ENCODE assay signal across 23 cellular contexts in genomic region chr1:95582191-95582590, GRCh38.
"Had no signal": no experiment of that assay in that cellular context is flagged by ENCODE, and none has a peak within 500 bp of the region (broad histone marks: within the 10 kb centered on the region; RNA-seq: fewer than 3 reads in every experiment).

No MANE protein-coding gene starts in this region.

- H3K4me3 ChIP-seq: coronary artery, esophagus muscularis mucosa, mucosa of descending colon, right lobe of liver, skin epidermis, tibial artery had no signal

- DNase-seq: activated CD4-positive, alpha-beta T cell treated with anti-CD3 and anti-CD28 coated beads for 4 hours; activated CD4-positive, alpha-beta T cell treated with anti-CD3 and anti-CD28 coated beads, Interleukin-2, amount 50 U/mL, for 48 hours; activated CD4-positive, CD25-positive, alpha-beta regulatory T cell; activated effector memory CD4-positive, alpha-beta T cell treated with Interleukin-2 at 50 U/mL for 16 hours; activated naive CD4-positive, alpha-beta T cell treated with anti-CD3 and anti-CD28 coated beads for 36 hours; activated naive CD8-positive, alpha-beta T cell treated with anti-CD3 and anti-CD28 coated beads, Interleukin-2, amount 10 ng/mL, durations not matched to agents 7 days and 5 days; activated T-cell treated with anti-CD3 and anti-CD28 coated beads, Interleukin-2, amount 50 U/mL, for 72 hours; amniotic stem cell; hypothalamus; islet precursor cell; left cardiac atrium; mucosa of descending colon; nephron progenitor cell; nucleus accumbens; right lobe of liver; stimulated activated CD4-positive, alpha-beta T cell treated with anti-CD3 and anti-CD28 coated beads, Interleukin-1b, Interleukin-23, amount 100 ng/mL, for 48 hours; substantia nigra; tibial artery had no signal

- H3K4me1 ChIP-seq: esophagus muscularis mucosa, parathyroid adenoma, right lobe of liver, tibial artery had no signal

- H3K4me1 Mint-ChIP-seq: activated naive CD8-positive, alpha-beta T cell treated with anti-CD3 and anti-CD28 coated beads, Interleukin-2, amount 10 ng/mL, durations not matched to agents 7 days and 5 days had no signal

- H3K27me3 ChIP-seq: esophagus muscularis mucosa, right lobe of liver, tibial artery had no signal

- H2AFZ ChIP-seq: parathyroid adenoma had no signal

- H3K27me3 Mint-ChIP-seq: activated naive CD8-positive, alpha-beta T cell treated with anti-CD3 and anti-CD28 coated beads, Interleukin-2, amount 10 ng/mL, durations not matched to agents 7 days and 5 days; stimulated activated naive CD8-positive, alpha-beta T cell treated with anti-CD3 and anti-CD28 coated beads, Interleukin-15, Interleukin-2, amounts not matched to agents 100 ng/mL and 50 ng/mL, for 24 hours had no signal

- H3K27ac Mint-ChIP-seq: activated naive CD4-positive, alpha-beta T cell treated with anti-CD3 and anti-CD28 coated beads for 36 hours; activated naive CD8-positive, alpha-beta T cell treated with anti-CD3 and anti-CD28 coated beads, Interleukin-2, amount 10 ng/mL, durations not matched to agents 7 days and 5 days; activated T-cell treated with anti-CD3 and anti-CD28 coated beads, Interleukin-2, amount 50 U/mL, for 72 hours; nephron progenitor cell; stimulated activated naive CD8-positive, alpha-beta T cell treated with anti-CD3 and anti-CD28 coated beads, Interleukin-15, Interleukin-2, amounts not matched to agents 100 ng/mL and 50 ng/mL, for 24 hours had no signal

- H3K36me3 ChIP-seq: esophagus muscularis mucosa, right lobe of liver, tibial artery had no signal

- H3K36me3 Mint-ChIP-seq: activated naive CD8-positive, alpha-beta T cell treated with anti-CD3 and anti-CD28 coated beads, Interleukin-2, amount 10 ng/mL, durations not matched to agents 7 days and 5 days had no signal

- H3K9me3 Mint-ChIP-seq: activated naive CD4-positive, alpha-beta T cell treated with anti-CD3 and anti-CD28 coated beads for 36 hours; activated naive CD8-positive, alpha-beta T cell treated with anti-CD3 and anti-CD28 coated beads, Interleukin-2, amount 10 ng/mL, durations not matched to agents 7 days and 5 days; nephron progenitor cell had no signal

- H3K27ac ChIP-seq: coronary artery, esophagus muscularis mucosa, parathyroid adenoma, right lobe of liver, skin epidermis, tibial artery had no signal

- H3K79me2 ChIP-seq: parathyroid adenoma had no signal

- ATAC-seq: activated T-cell treated with anti-CD3 and anti-CD28 coated beads, Interleukin-2, amount 50 U/mL, for 72 hours; left cardiac atrium; mucosa of descending colon; right lobe of liver had no signal

- H3K9ac ChIP-seq: parathyroid adenoma had no signal

- H3K4me3 Mint-ChIP-seq: activated naive CD4-positive, alpha-beta T cell treated with anti-CD3 and anti-CD28 coated beads for 36 hours; activated naive CD8-positive, alpha-beta T cell treated with anti-CD3 and anti-CD28 coated beads, Interleukin-2, amount 10 ng/mL, durations not matched to agents 7 days and 5 days; activated T-cell treated with anti-CD3 and anti-CD28 coated beads, Interleukin-2, amount 50 U/mL, for 72 hours; nephron progenitor cell; stimulated activated naive CD8-positive, alpha-beta T cell treated with anti-CD3 and anti-CD28 coated beads, Interleukin-15, Interleukin-2, amounts not matched to agents 100 ng/mL and 50 ng/mL, for 24 hours had no signal

- H3K9me3 ChIP-seq: esophagus muscularis mucosa, mucosa of descending colon, right lobe of liver, tibial artery had no signal
